Comparison of ENCODE assay signal across 27 cellular contexts in the genomic region with DNA sequence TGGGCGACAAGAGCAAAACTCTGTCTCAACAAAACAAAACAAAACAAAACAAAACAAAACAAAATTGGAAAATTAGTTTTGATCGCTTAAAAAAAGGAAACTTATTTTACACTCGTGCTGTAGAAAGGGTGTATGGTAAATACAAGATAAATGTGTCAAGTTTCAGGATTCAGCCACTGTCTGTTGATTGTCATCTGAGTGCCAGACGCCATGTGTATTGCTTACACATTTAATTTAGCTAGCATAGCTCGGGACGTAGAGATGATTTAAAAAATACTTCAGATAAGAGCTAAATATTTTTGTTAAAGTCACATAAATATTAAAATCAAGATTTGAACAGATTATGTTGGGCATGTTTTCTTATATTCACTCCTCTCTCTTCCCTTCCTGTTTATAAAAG.
"Had no signal": no experiment of that assay in that cellular context is flagged by ENCODE, and none has a peak within 500 bp of the region (broad histone marks: within the 10 kb centered on the region; RNA-seq: fewer than 3 reads in every experiment).

No MANE protein-coding gene starts in this region.

- H3K4me1 ChIP-seq: ascending aorta, breast epithelium had no signal

- H3K4me1 Mint-ChIP-seq: activated CD4-positive, alpha-beta T cell treated with anti-CD3 and anti-CD28 coated beads, Interleukin-2, amount 10 ng/mL, durations not matched to agents 24 days and 14 days; activated naive CD4-positive, alpha-beta T cell treated with anti-CD3 and anti-CD28 coated beads, Interleukin-2, amount 50 U/mL, for 24 hours; activated naive CD8-positive, alpha-beta T cell treated with anti-CD3 and anti-CD28 coated beads, Interleukin-2, amount 10 ng/mL, durations not matched to agents 7 days and 5 days; T-cell; T-helper 17 cell had no signal

- ATAC-seq: activated CD8-positive, alpha-beta T cell treated with anti-CD3 and anti-CD28 coated beads, Interleukin-2, amount 10 ng/mL, durations not matched to agents 7 days and 5 days; PC-3; T-cell; T-helper 17 cell had no signal

- H3K36me3 Mint-ChIP-seq: activated naive CD4-positive, alpha-beta T cell treated with anti-CD3 and anti-CD28 coated beads, Interleukin-2, amount 50 U/mL, for 24 hours; activated naive CD8-positive, alpha-beta T cell treated with anti-CD3 and anti-CD28 coated beads, Interleukin-2, amount 10 ng/mL, durations not matched to agents 7 days and 5 days; T-cell had no signal

- H3K4me3 Mint-ChIP-seq: activated CD4-positive, alpha-beta T cell treated with anti-CD3 and anti-CD28 coated beads, Interleukin-2, amount 10 ng/mL, durations not matched to agents 24 days and 14 days; activated CD8-positive, alpha-beta T cell treated with anti-CD3 and anti-CD28 coated beads, Interleukin-2, amount 10 ng/mL, durations not matched to agents 7 days and 5 days; activated naive CD4-positive, alpha-beta T cell treated with anti-CD3 and anti-CD28 coated beads, Interleukin-2, amount 50 U/mL, for 24 hours; activated naive CD8-positive, alpha-beta T cell treated with anti-CD3 and anti-CD28 coated beads, Interleukin-2, amount 10 ng/mL, durations not matched to agents 7 days and 5 days; activated T-cell treated with anti-CD3 and anti-CD28 coated beads, Interleukin-2, amount 50 U/mL, for 24 hours; T-cell; T-helper 17 cell had no signal

- DNase-seq: activated CD4-positive, alpha-beta T cell treated with anti-CD3 and anti-CD28 coated beads, Interleukin-2, amount 10 ng/mL, durations not matched to agents 24 days and 14 days; activated CD4-positive, alpha-beta T cell treated with anti-CD3 and anti-CD28 coated beads, Interleukin-2, amount 50 U/mL, for 48 hours; activated CD8-positive, alpha-beta T cell treated with anti-CD3 and anti-CD28 coated beads, Interleukin-2, amount 10 ng/mL, durations not matched to agents 7 days and 5 days; activated gamma-delta T cell; activated naive CD4-positive, alpha-beta T cell treated with Interleukin-2 at 50 U/mL for 16 hours; activated naive CD8-positive, alpha-beta T cell treated with anti-CD3 and anti-CD28 coated beads, Interleukin-2, amount 10 ng/mL, durations not matched to agents 7 days and 5 days; activated T-cell treated with anti-CD3 and anti-CD28 coated beads, Interleukin-2, amount 50 U/mL, for 24 hours; amygdala; Karpas-422; KBM-7; NCI-H1048; NCI-H1105 treated with DMSO at 0.1 percent for 48 hours; NCI-H1436; NCI-H1694; NCI-H1930; NCI-H2081 treated with DMSO at 0.1 percent for 48 hours; NCI-H226; NCI-H69; PC-3; Right ventricle myocardium superior; T-cell; T-helper 17 cell had no signal

- H3K9me3 Mint-ChIP-seq: activated CD4-positive, alpha-beta T cell treated with anti-CD3 and anti-CD28 coated beads, Interleukin-2, amount 10 ng/mL, durations not matched to agents 24 days and 14 days; activated naive CD4-positive, alpha-beta T cell treated with anti-CD3 and anti-CD28 coated beads, Interleukin-2, amount 50 U/mL, for 24 hours; activated naive CD8-positive, alpha-beta T cell treated with anti-CD3 and anti-CD28 coated beads, Interleukin-2, amount 10 ng/mL, durations not matched to agents 7 days and 5 days; activated T-helper 2 cell treated with anti-CD3 and anti-CD28 coated beads, Interferon-gamma antibody, Interleukin-2, Interleukin-4, amounts not matched to agents 10 μg/mL and 5 μg/mL and 100 μg/mL, durations not matched to agents 14 hours and 24 hours and 36 hours; T-cell had no signal

- H3K27me3 ChIP-seq: ascending aorta, breast epithelium had no signal

- H3K27ac ChIP-seq: ascending aorta, breast epithelium, SK-N-MC had no signal

- H3K4me3 ChIP-seq: ascending aorta, breast epithelium, SK-N-MC had no signal

- H3K9me3 ChIP-seq: ascending aorta, breast epithelium had no signal

- H3K36me3 ChIP-seq: ascending aorta, breast epithelium had no signal

- H3K27ac Mint-ChIP-seq: activated CD4-positive, alpha-beta T cell treated with anti-CD3 and anti-CD28 coated beads, Interleukin-2, amount 10 ng/mL, durations not matched to agents 24 days and 14 days; activated CD8-positive, alpha-beta T cell treated with anti-CD3 and anti-CD28 coated beads, Interleukin-2, amount 10 ng/mL, durations not matched to agents 7 days and 5 days; activated naive CD4-positive, alpha-beta T cell treated with anti-CD3 and anti-CD28 coated beads, Interleukin-2, amount 50 U/mL, for 24 hours; activated naive CD8-positive, alpha-beta T cell treated with anti-CD3 and anti-CD28 coated beads, Interleukin-2, amount 10 ng/mL, durations not matched to agents 7 days and 5 days; activated T-cell treated with anti-CD3 and anti-CD28 coated beads, Interleukin-2, amount 50 U/mL, for 24 hours; activated T-helper 2 cell treated with anti-CD3 and anti-CD28 coated beads, Interferon-gamma antibody, Interleukin-2, Interleukin-4, amounts not matched to agents 10 μg/mL and 5 μg/mL and 100 μg/mL, durations not matched to agents 14 hours and 24 hours and 36 hours; T-cell; T-helper 17 cell had no signal

- H3K27me3 Mint-ChIP-seq: activated CD4-positive, alpha-beta T cell treated with anti-CD3 and anti-CD28 coated beads, Interleukin-2, amount 10 ng/mL, durations not matched to agents 24 days and 14 days; activated naive CD4-positive, alpha-beta T cell treated with anti-CD3 and anti-CD28 coated beads, Interleukin-2, amount 50 U/mL, for 24 hours; activated naive CD8-positive, alpha-beta T cell treated with anti-CD3 and anti-CD28 coated beads, Interleukin-2, amount 10 ng/mL, durations not matched to agents 7 days and 5 days; activated T-cell treated with anti-CD3 and anti-CD28 coated beads, Interleukin-2, amount 50 U/mL, for 24 hours; T-cell; T-helper 17 cell had no signal
